28 cellular contexts compared by ENCODE assay signal in the genomic region with DNA sequence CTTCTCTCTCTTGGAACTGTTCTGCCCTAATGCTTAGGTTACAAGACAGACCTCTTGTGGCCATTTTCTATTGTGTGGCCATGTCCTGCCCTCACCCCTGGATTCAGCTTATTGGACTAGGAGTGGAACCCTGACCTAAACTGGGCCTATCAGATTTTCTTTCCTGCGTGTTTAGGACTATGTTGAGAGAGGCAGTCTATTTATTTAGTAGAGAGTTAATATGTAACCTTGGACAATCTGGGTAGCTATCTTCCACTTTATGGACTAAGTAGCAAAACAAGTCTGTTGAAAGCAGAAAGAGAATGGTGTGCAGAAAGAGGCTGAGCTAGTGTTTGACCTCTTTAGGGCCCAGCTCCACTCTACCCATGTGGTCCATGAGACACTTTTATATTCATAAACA.
"Had no signal": no experiment of that assay in that cellular context is flagged by ENCODE, and none has a peak within 500 bp of the region (broad histone marks: within the 10 kb centered on the region; RNA-seq: fewer than 3 reads in every experiment).

No MANE protein-coding gene starts in this region.

- H3K27ac ChIP-seq: adrenal gland, body of pancreas, breast epithelium, Peyer's patch, SJSA1 had no signal

- H3K9me2 ChIP-seq: SK-N-SH had no signal

- DNase-seq: activated CD4-positive, alpha-beta T cell treated with anti-CD3 and anti-CD28 coated beads for 36 hours; activated CD4-positive, alpha-beta T cell treated with anti-CD3 and anti-CD28 coated beads, Interleukin-2, amount 10 ng/mL, durations not matched to agents 7 days and 5 days; activated CD4-positive, alpha-beta T cell treated with anti-CD3 and anti-CD28 coated beads, Interleukin-2, amount 50 U/mL, for 48 hours; activated CD8-positive, alpha-beta memory T cell treated with anti-CD3 and anti-CD28 coated beads, Interleukin-2, amount 50 U/mL, for 4 hours; activated CD8-positive, alpha-beta T cell treated with anti-CD3 and anti-CD28 coated beads, Interleukin-2, amount 10 ng/mL, durations not matched to agents 7 days and 5 days; activated gamma-delta T cell treated with Interleukin-2 at 50 U/mL for 16 hours; activated naive CD4-positive, alpha-beta T cell treated with anti-CD3 and anti-CD28 coated beads for 36 hours; activated T-cell treated with anti-CD3 and anti-CD28 coated beads for 4 hours; activated T-cell treated with anti-CD3 and anti-CD28 coated beads, Interleukin-2, amount 50 U/mL, for 4 hours; adrenal gland; body of pancreas; NCI-H1092 treated with DMSO at 0.1 percent for 48 hours; NCI-H1417; NCI-H146; NCI-H187; NCI-H2029 treated with DMSO at 0.1 percent for 48 hours; NCI-H226; NCI-H446 treated with DMSO at 0.1 percent for 48 hours; NCI-H524 treated with DMSO at 0.1 percent for 48 hours; Peyer's patch; RPMI8226; SHP77 treated with DMSO at 0.1 percent for 48 hours; SK-N-SH had no signal

- H3K4me1 ChIP-seq: adrenal gland, body of pancreas, breast epithelium, Peyer's patch, SJSA1 had no signal

- H3K27me3 ChIP-seq: body of pancreas, Peyer's patch had no signal

- H3K36me3 ChIP-seq: adrenal gland, breast epithelium, Peyer's patch, SJSA1 had no signal

- ATAC-seq: activated CD4-positive, alpha-beta T cell treated with anti-CD3 and anti-CD28 coated beads for 36 hours; activated CD4-positive, CD25-positive, alpha-beta regulatory T cell treated with anti-CD3 and anti-CD28 coated beads, Interleukin-2, amount 50 U/mL, for 24 hours; activated CD8-positive, alpha-beta T cell treated with anti-CD3 and anti-CD28 coated beads, Interleukin-2, amount 10 ng/mL, durations not matched to agents 7 days and 5 days; activated naive CD4-positive, alpha-beta T cell treated with anti-CD3 and anti-CD28 coated beads, Interleukin-2, amount 50 U/mL, for 72 hours; activated T-cell treated with anti-CD3 and anti-CD28 coated beads, Interleukin-2, amount 50 U/mL, for 4 hours; body of pancreas; WTC11 had no signal

- H3K9me3 ChIP-seq: adrenal gland, body of pancreas, breast epithelium, Peyer's patch, SJSA1, SK-N-SH had no signal

- H3K4me2 ChIP-seq: SK-N-SH had no signal

- H3K4me3 ChIP-seq: adrenal gland, body of pancreas, breast epithelium, Peyer's patch, SJSA1 had no signal
